Comparison of ENCODE assay signal across 12 cellular contexts in genomic region chr14:61552196-61552595, GRCh38.
DNase-seq lines count a peak whose midpoint lies in the region; ATAC-seq and TF ChIP-seq lines count a peak whose summit lies in the region.
"Had no signal": no experiment of that assay in that cellular context is flagged by ENCODE, and none has a peak within 500 bp of the region (broad histone marks: within the 10 kb centered on the region; RNA-seq: fewer than 3 reads in every experiment).

No MANE protein-coding gene starts in this region.

- H3K9me3 Mint-ChIP-seq in activated naive CD4-positive, alpha-beta T cell treated with anti-CD3 and anti-CD28 coated beads for 36 hours, result no peaks in the 10 kb centered on the region
- no peaks in the 10 kb centered on the region for H3K9me3 Mint-ChIP-seq in activated naive CD8-positive, alpha-beta T cell treated with anti-CD3 and anti-CD28 coated beads, Interleukin-2, amount 50 U/mL, for 24 hours
- H3K9me3 Mint-ChIP-seq: nephron progenitor cell had no signal

- TF ChIP-seq EP300 in tibial nerve (IDR thresholded peaks at IDR 0.05), result no peak

- no peak overlapping the region for H3K4me3 ChIP-seq in right lobe of liver
- H3K4me3 ChIP-seq in tibial nerve, result no peak overlapping the region
- H3K4me3 ChIP-seq: SJSA1 had no signal

- H3K27me3 ChIP-seq in right lobe of liver, result no peaks in the 10 kb centered on the region
- no peaks in the 10 kb centered on the region for H3K27me3 ChIP-seq in tibial nerve
- H3K27me3 ChIP-seq: SJSA1 had no signal

- intact Hi-C loops in activated naive CD4-positive, alpha-beta T cell treated with anti-CD3 and anti-CD28 coated beads for 36 hours (cut with micrococcal nuclease), result no loop called here
- intact Hi-C loops in right lobe of liver (cut with DNase I), result loop anchor here in 1 of 2 donors (10.0 kb wide), 1 partner anchor 77 kb away; no protein-coding TSS in a partner anchor

- peaks cover 68% of the 10 kb centered on the region for H3K4me1 Mint-ChIP-seq in activated naive CD4-positive, alpha-beta T cell treated with anti-CD3 and anti-CD28 coated beads for 36 hours (ENCODE audit: low read depth)
- H3K4me1 Mint-ChIP-seq in activated naive CD8-positive, alpha-beta T cell treated with anti-CD3 and anti-CD28 coated beads, Interleukin-2, amount 50 U/mL, for 24 hours, result peaks cover 67% of the 10 kb centered on the region

- CTCF ChIA-PET in activated naive CD4-positive, alpha-beta T cell treated with anti-CD3 and anti-CD28 coated beads for 36 hours (lab: Charles Lee), result interaction anchor here (0.9 to 1.8 kb wide), 5 partner anchors 11 to 286 kb away, joined by 3 to 5 read pairs (median 4); no protein-coding TSS in a partner anchor

- no peaks in the 10 kb centered on the region for H3K27me3 Mint-ChIP-seq in activated naive CD4-positive, alpha-beta T cell treated with anti-CD3 and anti-CD28 coated beads for 36 hours (ENCODE audit: low read depth)
- H3K27me3 Mint-ChIP-seq in activated naive CD8-positive, alpha-beta T cell treated with anti-CD3 and anti-CD28 coated beads, Interleukin-2, amount 50 U/mL, for 24 hours, result no peaks in the 10 kb centered on the region

- no peak for ATAC-seq in activated naive CD8-positive, alpha-beta T cell treated with anti-CD3 and anti-CD28 coated beads, Interleukin-2, amount 50 U/mL, for 24 hours
- ATAC-seq in right lobe of liver (peak in 1 of 4 donors; percentile 6), HG02678 (IDR thresholded peaks at IDR 0.05; ENCODE audit: unreplicated experiment) (no peak), HG03378 (IDR thresholded peaks at IDR 0.05; ENCODE audit: unreplicated experiment) (no peak)

- H3K9me3 ChIP-seq in right lobe of liver, result no peaks in the 10 kb centered on the region
- no peaks in the 10 kb centered on the region for H3K9me3 ChIP-seq in tibial nerve
- H3K9me3 ChIP-seq: SJSA1 had no signal

- peak overlapping the region; percentile 97 for H3K27ac Mint-ChIP-seq in activated naive CD4-positive, alpha-beta T cell treated with anti-CD3 and anti-CD28 coated beads for 36 hours
- peak overlapping the region; percentile 98 for H3K27ac Mint-ChIP-seq in activated naive CD8-positive, alpha-beta T cell treated with anti-CD3 and anti-CD28 coated beads, Interleukin-2, amount 50 U/mL, for 24 hours
- H3K27ac Mint-ChIP-seq: nephron progenitor cell had no signal

- peaks cover 0 to 42% (median 11%) of the 10 kb centered on the region in 4 donors for H3K4me1 ChIP-seq in right lobe of liver
- H3K4me1 ChIP-seq in tibial nerve, result peaks cover 0 to 17% (median 6%) of the 10 kb centered on the region in 4 donors

- H3K4me3 Mint-ChIP-seq in activated naive CD4-positive, alpha-beta T cell treated with anti-CD3 and anti-CD28 coated beads for 36 hours, result no peak overlapping the region
- no peak overlapping the region for H3K4me3 Mint-ChIP-seq in activated naive CD8-positive, alpha-beta T cell treated with anti-CD3 and anti-CD28 coated beads, Interleukin-2, amount 50 U/mL, for 24 hours
- H3K4me3 Mint-ChIP-seq: nephron progenitor cell had no signal

- 54% methylated on average over 3 of the region's 4 CpGs for WGBS in right lobe of liver (ENCODE audit: insufficient coverage, low coverage, low lambda C conversion rate, missing lambda C conversion rate)
- WGBS in tibial nerve, 2 donors, result 77 to 92% methylated on average over 4 of the region's 4 CpGs

- H3K27ac ChIP-seq in right lobe of liver (peak overlapping the region; percentile 63 to 84 (median 73)), tibial nerve (peak overlapping the region in 3 of 4 donors; percentile 38 to 70 (median 65))

- H3K36me3 ChIP-seq in right lobe of liver (no peaks in the 10 kb centered on the region), tibial nerve (peaks cover 0 to 6% (median 0%) of the 10 kb centered on the region in 3 donors)
- H3K36me3 ChIP-seq: SJSA1 had no signal

- peaks cover 55% of the 10 kb centered on the region for H3K36me3 Mint-ChIP-seq in activated naive CD4-positive, alpha-beta T cell treated with anti-CD3 and anti-CD28 coated beads for 36 hours (ENCODE audit: low read depth)
- H3K36me3 Mint-ChIP-seq in activated naive CD8-positive, alpha-beta T cell treated with anti-CD3 and anti-CD28 coated beads, Interleukin-2, amount 50 U/mL, for 24 hours (ENCODE audit: low read depth), result peaks cover 62% of the 10 kb centered on the region

- DNase-seq in activated naive CD4-positive, alpha-beta T cell treated with anti-CD3 and anti-CD28 coated beads for 36 hours, result no peak
- no peak for DNase-seq in activated naive CD4-positive, alpha-beta T cell treated with Interleukin-2 at 50 U/mL for 16 hours
- no peak for DNase-seq in activated naive CD8-positive, alpha-beta T cell treated with anti-CD3 and anti-CD28 coated beads, Interleukin-2, amount 50 U/mL, for 24 hours
- DNase-seq in right lobe of liver, result no peak
- no peak for DNase-seq in tibial nerve (ENCODE audit: low spot score in 2 of 2)
- no peak for DNase-seq in NCI-H526 (lab: John Stamatoyannopoulos, UW)
- DNase-seq: dermis blood vessel endothelial cell, NCI-H2081 treated with DMSO at 0.1 percent for 48 hours, nephron progenitor cell had no signal

- TF ChIP-seq CTCF in right lobe of liver (IDR thresholded peaks at IDR 0.05) (no peak), tibial nerve (IDR thresholded peaks at IDR 0.05) (no peak)

- TF ChIP-seq POLR2A in right lobe of liver (IDR thresholded peaks at IDR 0.05) (no peak), tibial nerve (IDR thresholded peaks at IDR 0.05) (no peak)
